1 cellular context compared by ENCODE assay signal in genomic region chr3:171811913-171812321, GRCh38.
TF ChIP-seq lines count a peak whose summit lies in the region.

No MANE protein-coding gene starts in this region.

TF ChIP-seq in K562, 482 proteins besides CTCF, POLR2A, EP300 and RAD21 (continued from another document):
- TF ChIP-seq HDAC1 (IDR thresholded peaks at IDR 0.05) (peak in 1 of 2 experiments; percentile 12; a peak in 1 of 4 replicates), ZNF407 (IDR thresholded peaks at IDR 0.05; ENCODE audit: low read depth) (no peak), ATF6 (CRISPR knock-in tag; IDR thresholded peaks at IDR 0.05) (no peak), TEAD1 (CRISPR knock-in tag; IDR thresholded peaks at IDR 0.05) (peak; percentile 74 to 84; a peak in 2 of 4 replicates), ATF4 (CRISPR knock-in tag; IDR thresholded peaks at IDR 0.05) (no peak), ZNF263 (CRISPR knock-in tag; IDR thresholded peaks at IDR 0.05; ENCODE audit: borderline replicate concordance) (no peak), NONO (IDR thresholded peaks at IDR 0.05; ENCODE audit: low read depth in 2 of 2, low read length in 1 of 2) (no peak), NCOA2 (IDR thresholded peaks at IDR 0.05; ENCODE audit: partially characterized antibody in 2 of 2) (no peak), ZBTB5 (IDR thresholded peaks at IDR 0.05) (no peak), RB1 (IDR thresholded peaks at IDR 0.05; ENCODE audit: low read depth) (no peak), MCM7 (IDR thresholded peaks at IDR 0.05) (no peak), JUND (IDR thresholded peaks at IDR 0.05; ENCODE audit: borderline replicate concordance, low read depth, low read length) (peak; percentile 65; the same call in 1 of the 2 replicates), JUND (tag; IDR thresholded peaks at IDR 0.05; ENCODE audit: borderline replicate concordance, low read depth, low read length) (no peak; the same call in 1 of the 3 replicates), FOXJ2 (tag; IDR thresholded peaks at IDR 0.05) (0 out of 2 replicates have a peak, but pooled peaks have one; percentile 5), RCOR1 (IDR thresholded peaks at IDR 0.05; ENCODE audit: borderline replicate concordance in 1 of 2, low read depth in 2 of 2, low read length in 2 of 2) (peak in 1 of 2 experiments; percentile 73; a peak in 1 of 4 replicates), KLF1 (tag; IDR thresholded peaks at IDR 0.05) (no peak), ZEB2 (IDR thresholded peaks at IDR 0.05) (peak; percentile 46; the same call in 1 of the 2 replicates), LARP7 (IDR thresholded peaks at IDR 0.05) (no peak), CTCFL (IDR thresholded peaks at IDR 0.05; ENCODE audit: borderline replicate concordance, insufficient read depth, low read depth, low read length, poor library complexity, severe bottlenecking) (no peak), CBFA2T3 (IDR thresholded peaks at IDR 0.05) (peak; percentile 29; the same call in 1 of the 2 replicates), SMAD4 (CRISPR knock-in tag; conservative IDR thresholded peaks at IDR 0.05) (0 out of 2 replicates have a peak, but pooled peaks have one; percentile 36), ZNF384 (IDR thresholded peaks at IDR 0.05; ENCODE audit: low read depth, low read length) (peak; percentile 90), TEAD4 (IDR thresholded peaks at IDR 0.05; ENCODE audit: low read length) (peak; percentile 62), TEAD4 (CRISPR knock-in tag; IDR thresholded peaks at IDR 0.05; ENCODE audit: borderline replicate concordance) (no peak), BRD4 (IDR thresholded peaks at IDR 0.05) (no peak), IRF2 (CRISPR knock-in tag; IDR thresholded peaks at IDR 0.05) (no peak), ZFP30 (CRISPR knock-in tag; IDR thresholded peaks at IDR 0.05; ENCODE audit: borderline replicate concordance) (no peak), BCOR (IDR thresholded peaks at IDR 0.05) (peak; percentile 89), DPF2 (IDR thresholded peaks at IDR 0.05) (peak; percentile 64; the same call in 1 of the 2 replicates), HLTF (IDR thresholded peaks at IDR 0.05) (no peak), AFF1 (IDR thresholded peaks at IDR 0.05; ENCODE audit: low read depth in 1 of 2, partially characterized antibody in 2 of 2) (peak in 1 of 2 experiments; percentile 32), NFIX (CRISPR knock-in tag; IDR thresholded peaks at IDR 0.05; ENCODE audit: low read depth) (no peak), POLR2H (tag; IDR thresholded peaks at IDR 0.05; ENCODE audit: low read depth) (no peak), RBM34 (IDR thresholded peaks at IDR 0.05; ENCODE audit: borderline replicate concordance, insufficient read depth, low read length) (no peak), ZFX (CRISPR knock-in tag; IDR thresholded peaks at IDR 0.05) (no peak)
